Comparison of ENCODE assay signal across 8 cellular contexts in the genomic region with DNA sequence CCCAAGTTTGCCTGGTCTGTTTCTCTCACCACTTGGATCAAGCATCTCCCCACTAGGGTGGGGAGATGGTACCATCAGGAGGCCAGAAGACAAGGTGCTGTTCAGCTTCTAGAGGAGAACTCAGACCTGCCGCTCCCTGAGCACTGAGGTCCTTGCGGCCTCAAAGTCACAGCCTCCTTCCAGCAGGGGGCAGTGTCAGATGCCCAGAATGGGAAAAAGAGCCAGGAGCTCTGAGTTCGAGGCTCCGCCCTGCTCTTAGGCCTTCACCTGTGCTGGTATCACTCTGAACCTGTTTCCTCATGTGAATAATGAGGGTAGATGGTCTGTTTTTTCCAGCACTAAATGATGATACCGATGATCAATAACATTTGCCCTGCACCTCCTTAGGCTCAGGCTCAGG.
A peak's percentile ranks its signal among the peaks of the same experiment; 100 is the strongest.
DNase-seq lines count a peak whose midpoint lies in the region; ATAC-seq and TF ChIP-seq lines count a peak whose summit lies in the region.

No MANE protein-coding gene starts in this region.

- POLR2A ChIA-PET in AG04450 (lab: Yijun Ruan, JAX), result no interaction called here
- POLR2A ChIA-PET in HEK293 (lab: Yijun Ruan, JAX), result no interaction called here
- POLR2A ChIA-PET in naive thymus-derived CD8-positive, alpha-beta T cell (lab: Charles Lee), result no interaction called here

- no peaks in the 10 kb centered on the region for H3K27me3 ChIP-seq in AG04450 (ENCODE audit: control insufficient read depth, insufficient read depth, low read length)

- CTCF ChIA-PET in AG04450 (lab: Charles Lee), result interaction anchor here (0.6 to 1.1 kb wide), 5 partner anchors 11 to 232 kb away, joined by 3 to 5 read pairs (median 3); no protein-coding TSS in a partner anchor
- CTCF ChIA-PET in HEK293 (lab: Yijun Ruan, JAX), result interaction anchor here (1.0 to 2.1 kb wide), 8 partner anchors 11 to 138 kb away, joined by 3 to 10 read pairs (median 4); no protein-coding TSS in a partner anchor
- CTCF ChIA-PET in activated CD8-positive, alpha-beta memory T cell treated with anti-CD3 and anti-CD28 coated beads, Interleukin-2, amount 10 ng/mL, durations not matched to agents 7 days and 5 days (lab: Charles Lee), result interaction anchor here (0.6 to 3.4 kb wide), 11 partner anchors 12 to 233 kb away, joined by 3 to 13 read pairs (median 4); no protein-coding TSS in a partner anchor

- H3K27ac Mint-ChIP-seq in activated CD8-positive, alpha-beta memory T cell treated with anti-CD3 and anti-CD28 coated beads, Interleukin-2, amount 10 ng/mL, durations not matched to agents 7 days and 5 days, result no peak overlapping the region
- no peak overlapping the region for H3K27ac Mint-ChIP-seq in naive thymus-derived CD8-positive, alpha-beta T cell

- TF ChIP-seq POLR2A in GM18505 (IDR thresholded peaks at IDR 0.05; ENCODE audit: borderline replicate concordance, extremely low read depth, insufficient read depth, insufficient read length), result no peak

- peak; percentile 42 for ATAC-seq in activated CD8-positive, alpha-beta memory T cell treated with anti-CD3 and anti-CD28 coated beads, Interleukin-2, amount 10 ng/mL, durations not matched to agents 7 days and 5 days
- ATAC-seq in left lobe of liver (no peak), GM19328 (IDR thresholded peaks at IDR 0.05; ENCODE audit: unreplicated experiment) (no peak), GM18505 (IDR thresholded peaks at IDR 0.05; ENCODE audit: unreplicated experiment) (no peak)
- ATAC-seq in naive thymus-derived CD8-positive, alpha-beta T cell, result no peak

- no peak overlapping the region for H3K27ac ChIP-seq in AG04450 (ENCODE audit: low read depth, low read length)
- no peak overlapping the region for H3K27ac ChIP-seq in HEK293 (ENCODE audit: extremely low read depth, low read depth, low read length)

- peaks cover 4% of the 10 kb centered on the region for H3K4me1 ChIP-seq in HEK293 (ENCODE audit: control insufficient read depth, insufficient read depth, low read length)

- H3K4me1 Mint-ChIP-seq in activated CD8-positive, alpha-beta memory T cell treated with anti-CD3 and anti-CD28 coated beads, Interleukin-2, amount 10 ng/mL, durations not matched to agents 7 days and 5 days, result peaks cover 9% of the 10 kb centered on the region
- peaks cover 3 to 13% (median 8%) of the 10 kb centered on the region in 4 donors for H3K4me1 Mint-ChIP-seq in naive thymus-derived CD8-positive, alpha-beta T cell

- H3K4me3 Mint-ChIP-seq in activated CD8-positive, alpha-beta memory T cell treated with anti-CD3 and anti-CD28 coated beads, Interleukin-2, amount 10 ng/mL, durations not matched to agents 7 days and 5 days, result no peak overlapping the region
- no peak overlapping the region for H3K4me3 Mint-ChIP-seq in naive thymus-derived CD8-positive, alpha-beta T cell

- H3K36me3 ChIP-seq in HEK293 (ENCODE audit: control insufficient read depth in 2 of 2, insufficient read depth in 1 of 2, low read length in 2 of 2), result no peaks in the 10 kb centered on the region

- DNase-seq in AG04450 (ENCODE audit: low read depth, low spot score) (no peak), left lobe of liver (ENCODE audit: low spot score) (peak; percentile 40), cerebellar cortex (ENCODE audit: low spot score) (no peak)
- peak; percentile 58 for DNase-seq in activated CD8-positive, alpha-beta memory T cell treated with anti-CD3 and anti-CD28 coated beads, Interleukin-2, amount 10 ng/mL, durations not matched to agents 7 days and 5 days
- no peak for DNase-seq in naive thymus-derived CD8-positive, alpha-beta T cell

- H3K9me3 Mint-ChIP-seq in activated CD8-positive, alpha-beta memory T cell treated with anti-CD3 and anti-CD28 coated beads, Interleukin-2, amount 10 ng/mL, durations not matched to agents 7 days and 5 days (ENCODE audit: low read depth), result peaks cover 3% of the 10 kb centered on the region
- H3K9me3 Mint-ChIP-seq in naive thymus-derived CD8-positive, alpha-beta T cell, result no peaks in the 10 kb centered on the region

- H3K9me3 ChIP-seq in AG04450 (ENCODE audit: control insufficient read depth, insufficient read depth, low read length), result no peaks in the 10 kb centered on the region
- H3K9me3 ChIP-seq in HEK293 (ENCODE audit: control insufficient read depth, insufficient read depth, low read depth, low read length), result no peaks in the 10 kb centered on the region

- H3K36me3 Mint-ChIP-seq in activated CD8-positive, alpha-beta memory T cell treated with anti-CD3 and anti-CD28 coated beads, Interleukin-2, amount 10 ng/mL, durations not matched to agents 7 days and 5 days, result peaks cover 2% of the 10 kb centered on the region
- H3K36me3 Mint-ChIP-seq in naive thymus-derived CD8-positive, alpha-beta T cell, result no peaks in the 10 kb centered on the region

- H3K4me3 ChIP-seq in AG04450 (ENCODE audit: low read depth, low read length) (no peak overlapping the region), HEK293 (ENCODE audit: low read depth, low read length) (no peak overlapping the region)

- peaks cover 47% of the 10 kb centered on the region for H3K27me3 Mint-ChIP-seq in activated CD8-positive, alpha-beta memory T cell treated with anti-CD3 and anti-CD28 coated beads, Interleukin-2, amount 10 ng/mL, durations not matched to agents 7 days and 5 days
- H3K27me3 Mint-ChIP-seq in naive thymus-derived CD8-positive, alpha-beta T cell, result peaks cover 2 to 16% (median 11%) of the 10 kb centered on the region in 5 donors

- TF ChIP-seq CTCF in AG04450 (IDR thresholded peaks at IDR 0.05; ENCODE audit: low read depth, low read length) (peak; percentile 23), HEK293 (tag by site-specific recombination; IDR thresholded peaks at IDR 0.05) (peak; percentile 26; the same call in 1 of the 2 replicates)

TF ChIP-seq in HEK293, 187 proteins besides CTCF, POLR2A, EP300 and RAD21:
- TF ChIP-seq ZNF610 (tag by site-specific recombination; IDR thresholded peaks at IDR 0.05; ENCODE audit: borderline replicate concordance) (peak; percentile 68; the same call in 1 of the 2 replicates), MYNN (tag by site-specific recombination; IDR thresholded peaks at IDR 0.05; ENCODE audit: borderline replicate concordance) (no peak), ZNF211 (tag by site-specific recombination; IDR thresholded peaks at IDR 0.05; ENCODE audit: low read depth) (no peak), ZNF169 (tag by site-specific recombination; IDR thresholded peaks at IDR 0.05) (no peak), ZSCAN18 (tag by site-specific recombination; IDR thresholded peaks at IDR 0.05) (no peak), ZNF549 (tag by site-specific recombination; IDR thresholded peaks at IDR 0.05) (no peak), ZNF248 (tag by site-specific recombination; IDR thresholded peaks at IDR 0.05) (no peak), ZNF521 (tag by site-specific recombination; IDR thresholded peaks at IDR 0.05) (no peak), ZNF654 (tag by site-specific recombination; IDR thresholded peaks at IDR 0.05; ENCODE audit: low read depth) (peak; percentile 37)

Comparison
In these comparisons a context has a peak if more than half of its experiments do, and no peak if none do; other contexts are left out.
1. DNase-seq: peak in activated CD8-positive, alpha-beta memory T cell treated with anti-CD3 and anti-CD28 coated beads, Interleukin-2, amount 10 ng/mL, durations not matched to agents 7 days and 5 days (single experiment) and left lobe of liver (single experiment); none in AG04450 (single experiment), cerebellar cortex (single experiment) and naive thymus-derived CD8-positive, alpha-beta T cell (0 of 10).